ENCODE assay signal across 28 cellular contexts in the genomic region with DNA sequence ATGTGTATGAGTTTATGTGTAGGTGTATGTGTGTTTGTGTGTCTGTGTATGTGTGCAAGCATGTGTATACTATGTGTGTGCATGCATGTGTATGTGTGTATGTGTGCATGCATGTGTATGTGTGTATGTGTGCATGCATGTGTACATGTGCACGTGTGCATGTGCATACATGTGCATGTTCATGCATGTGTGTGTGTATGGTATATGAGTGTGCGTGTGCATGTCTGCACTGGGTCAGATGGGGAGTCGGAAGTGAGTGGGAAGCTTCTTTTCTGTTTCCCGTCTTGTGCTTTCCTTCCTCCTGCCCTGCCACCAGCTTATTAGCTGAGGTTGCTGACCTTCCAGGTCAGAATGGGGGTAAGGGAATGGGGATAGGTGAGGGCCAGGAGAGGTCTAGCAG.
"Had no signal": no experiment of that assay in that cellular context is flagged by ENCODE, and none has a peak within 500 bp of the region (broad histone marks: within the 10 kb centered on the region; RNA-seq: fewer than 3 reads in every experiment).

No MANE protein-coding gene starts in this region.

- H3K36me3 ChIP-seq: ascending aorta, breast epithelium, colonic mucosa, heart left ventricle had no signal

- H3K9me3 ChIP-seq: ascending aorta, colonic mucosa, heart left ventricle had no signal

- H3K27me3 ChIP-seq: ascending aorta, breast epithelium, colonic mucosa, heart left ventricle had no signal

- H3K4me1 ChIP-seq: ascending aorta, breast epithelium, colonic mucosa, heart left ventricle had no signal

- H3K27ac ChIP-seq: ascending aorta, breast epithelium, colonic mucosa, epithelial cell of prostate, heart left ventricle had no signal

- FAIRE-seq: endometrium, endothelial cell of umbilical vein, frontal cortex had no signal

- DNase-seq: activated CD4-positive, alpha-beta memory T cell treated with anti-CD3 and anti-CD28 coated beads for 36 hours; activated CD4-positive, alpha-beta T cell treated with anti-CD3 and anti-CD28 coated beads for 36 hours; activated CD4-positive, alpha-beta T cell treated with anti-CD3 and anti-CD28 coated beads, Interleukin-2, amount 10 ng/mL, durations not matched to agents 24 days and 14 days; activated CD4-positive, CD25-positive, alpha-beta regulatory T cell; activated CD4-positive, CD25-positive, alpha-beta regulatory T cell treated with anti-CD3 and anti-CD28 coated beads, Interleukin-2, amount 50 U/mL, for 72 hours; activated CD8-positive, alpha-beta memory T cell treated with anti-CD3 and anti-CD28 coated beads, Interleukin-2, amount 10 ng/mL, durations not matched to agents 7 days and 5 days; activated CD8-positive, alpha-beta memory T cell treated with anti-CD3 and anti-CD28 coated beads, Interleukin-2, amount 50 U/mL, for 4 hours; activated CD8-positive, alpha-beta T cell treated with anti-CD3 and anti-CD28 coated beads, Interleukin-2, amount 10 ng/mL, durations not matched to agents 7 days and 5 days; activated gamma-delta T cell; activated naive CD4-positive, alpha-beta T cell; activated naive CD4-positive, alpha-beta T cell treated with anti-CD3 and anti-CD28 coated beads, Interleukin-2, amount 10 ng/mL, durations not matched to agents 7 days and 5 days; activated naive CD8-positive, alpha-beta T cell treated with anti-CD3 and anti-CD28 coated beads, Interleukin-2, amount 10 ng/mL, durations not matched to agents 7 days and 5 days; activated T-cell treated with anti-CD3 and anti-CD28 coated beads, Interleukin-2, amount 50 U/mL, for 1 hour; activated T-cell treated with anti-CD3 and anti-CD28 coated beads, Interleukin-2, amount 50 U/mL, for 48 hours; caudate nucleus; cerebellar nuclear complex; colonic mucosa; effector CD8-positive, alpha-beta T cell; foreskin fibroblast; glutamatergic neuron; heart left ventricle; T-helper 2 cell had no signal

- H3K4me3 ChIP-seq: ascending aorta, breast epithelium, colonic mucosa, heart left ventricle had no signal
